In the genomic region with DNA sequence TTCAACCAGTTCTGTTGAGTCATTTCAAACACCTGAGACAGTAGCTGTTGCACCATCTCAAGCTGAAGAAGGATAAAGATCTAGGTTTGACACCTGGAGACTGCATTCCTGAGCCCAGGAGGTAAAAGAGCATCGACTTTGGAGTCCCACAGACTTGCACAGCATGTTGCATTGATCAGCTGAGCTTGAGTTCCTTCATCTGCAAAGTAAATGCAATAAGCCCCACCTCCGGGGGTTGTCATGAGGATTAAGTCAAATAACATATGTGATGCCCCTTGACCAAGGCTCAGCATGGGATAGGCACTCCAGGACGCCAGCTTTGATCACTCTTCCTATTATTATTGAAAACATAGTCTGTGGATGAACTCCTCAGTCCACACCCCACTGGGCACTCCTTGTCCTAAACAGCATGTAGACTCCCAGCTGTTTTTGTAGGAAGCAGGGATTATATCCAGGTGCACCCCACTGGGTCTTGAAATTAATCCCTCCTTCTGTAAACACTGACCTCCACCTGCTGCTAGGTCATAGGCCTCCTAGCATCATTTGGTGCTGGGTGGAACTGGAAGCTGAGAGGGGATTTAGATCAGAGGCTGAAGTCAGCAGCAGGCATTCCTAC, we compare ENCODE assay signal across 23 cellular contexts.
DNase-seq lines count a peak whose midpoint lies in the region; ATAC-seq and TF ChIP-seq lines count a peak whose summit lies in the region.
"Had no signal": no experiment of that assay in that cellular context is flagged by ENCODE, and none has a peak within 500 bp of the region (broad histone marks: within the 10 kb centered on the region; RNA-seq: fewer than 3 reads in every experiment).

No MANE protein-coding gene starts in this region.

- H3K27ac ChIP-seq in ectodermal cell (ENCODE audit: insufficient read depth, low read depth, low read length, poor library complexity, severe bottlenecking) (peak overlapping the region; percentile 29), mesendoderm (ENCODE audit: low read depth, low read length) (no peak overlapping the region)
- H3K27ac ChIP-seq: colonic mucosa, ovary had no signal

- no peak for ATAC-seq in HG03025 (IDR thresholded peaks at IDR 0.05; ENCODE audit: low FRiP score, unreplicated experiment)
- ATAC-seq: activated T-cell treated with anti-CD3 and anti-CD28 coated beads, Interleukin-2, amount 50 U/mL, for 72 hours; HCT116; left cardiac atrium; PC-3; stimulated activated memory B cell treated with anti-CD40 and anti-IgM and Interleukin-4, amounts not matched to agents 10 μg/mL and 1 μg/mL and 100 μg/mL, for 72 hours had no signal

- H3K4me1 ChIP-seq in ectodermal cell (ENCODE audit: control insufficient read depth, insufficient read depth, low read length) = peaks cover 11% of the 10 kb centered on the region
- H3K4me1 ChIP-seq in mesendoderm (ENCODE audit: control insufficient read depth, low read depth, low read length) = peaks cover 4% of the 10 kb centered on the region
- H3K4me1 ChIP-seq: colonic mucosa had no signal

- no peak for TF ChIP-seq CTCF in foreskin fibroblast (IDR thresholded peaks at IDR 0.05; ENCODE audit: low read depth, low read length)

- no peak overlapping the region for H3K18ac ChIP-seq in mesendoderm (ENCODE audit: low read length)

- 0 to 2% methylated on average over 3 of the region's 3 CpGs for WGBS in ectodermal cell, 2 experiments
- WGBS in mesendoderm (ENCODE audit: extremely low coverage, insufficient coverage, low lambda C conversion rate) = no CpG with 5 or more reads among the region's 3 CpGs

- H3K56ac ChIP-seq in mesendoderm (ENCODE audit: low read length) = no peak overlapping the region

- peak; percentile 93 for DNase-seq in ELF-1 (ENCODE audit: low read depth, low spot score)
- peak; percentile 79 for DNase-seq in NCI-H510A treated with DMSO at 0.1 percent for 48 hours (lab: John Stamatoyannopoulos, UW)
- DNase-seq in mesendoderm = peak; percentile 96
- DNase-seq in SIG-M5 treated with dmso at 0.1 percent for 504 hours (lab: John Stamatoyannopoulos, UW; ENCODE audit: unreplicated experiment) = no peak
- DNase-seq in activated CD4-positive, alpha-beta T cell treated with anti-CD3 and anti-CD28 coated beads for 48 hours = no peak
- DNase-seq in foreskin fibroblast = no peak
- DNase-seq: activated CD4-positive, alpha-beta memory T cell treated with anti-CD3 and anti-CD28 coated beads for 36 hours; activated T-cell treated with anti-CD3 and anti-CD28 coated beads, Interleukin-2, amount 50 U/mL, for 72 hours; colonic mucosa; effector memory CD4-positive, alpha-beta T cell; glutamatergic neuron; left cardiac atrium; mammary epithelial cell; NCI-H1436 treated with DMSO at 0.1 percent for 48 hours; NK-92 treated with Interleukin-12 subunit alpha and Interleukin-12 subunit beta, amount 100 ng/mL, for 24 hours; ovary; PC-3; SK-N-SH; substantia nigra had no signal

- no peak overlapping the region for H3K4me2 ChIP-seq in mesendoderm (ENCODE audit: low read length)
- H3K4me2 ChIP-seq: SK-N-SH had no signal

- no peak overlapping the region for H2BK5ac ChIP-seq in mesendoderm (ENCODE audit: low read length)

- H4K5ac ChIP-seq in mesendoderm (ENCODE audit: low read length) = no peak overlapping the region

- H2BK120ac ChIP-seq in mesendoderm (ENCODE audit: low read depth, low read length) = no peak overlapping the region

- H2BK15ac ChIP-seq in mesendoderm (replicated peaks; ENCODE audit: low read depth) = no peak overlapping the region

- no peak overlapping the region for H3K9ac ChIP-seq in mesendoderm (ENCODE audit: low read length)
- H3K9ac ChIP-seq: SK-N-SH had no signal

- no peak overlapping the region for H3K4me3 ChIP-seq in ectodermal cell (ENCODE audit: insufficient read depth, low read depth, low read length)
- H3K4me3 ChIP-seq in mesendoderm (ENCODE audit: low read length) = no peak overlapping the region
- H3K4me3 ChIP-seq in foreskin fibroblast (ENCODE audit: low read depth in 1 of 2, low read length in 2 of 2) = no peak overlapping the region
- H3K4me3 ChIP-seq: colonic mucosa, ovary had no signal

- H3K79me2 ChIP-seq in mesendoderm (ENCODE audit: control insufficient read depth, insufficient read depth, low read length) = no peaks in the 10 kb centered on the region

- peaks cover 21% of the 10 kb centered on the region for H3K27me3 ChIP-seq in ectodermal cell (ENCODE audit: control insufficient read depth, insufficient read depth, low read length, poor library complexity, severe bottlenecking)
- no peaks in the 10 kb centered on the region for H3K27me3 ChIP-seq in mesendoderm (ENCODE audit: insufficient read depth, low read length, poor library complexity)
- H3K27me3 ChIP-seq: colonic mucosa, ovary had no signal

- no peak overlapping the region for H3K4ac ChIP-seq in mesendoderm (ENCODE audit: low read depth, low read length)

- no peaks in the 10 kb centered on the region for H3K9me3 ChIP-seq in ectodermal cell (ENCODE audit: control insufficient read depth, low read length)
- H3K9me3 ChIP-seq: colonic mucosa, ovary, SK-N-SH had no signal

- H3K36me3 ChIP-seq in ectodermal cell (ENCODE audit: control insufficient read depth, insufficient read depth, low read length) (no peaks in the 10 kb centered on the region), mesendoderm (ENCODE audit: control insufficient read depth, insufficient read depth, low read length) (no peaks in the 10 kb centered on the region)
- H3K36me3 ChIP-seq: colonic mucosa, ovary had no signal

- H3K23ac ChIP-seq in mesendoderm (ENCODE audit: low read length) = no peak overlapping the region

- no peak overlapping the region for H2AK5ac ChIP-seq in mesendoderm (ENCODE audit: low read length)

- H3K79me1 ChIP-seq in mesendoderm (ENCODE audit: low read length) = no peaks in the 10 kb centered on the region

- no peak overlapping the region for H4K8ac ChIP-seq in mesendoderm (ENCODE audit: low read depth, low read length)

Comparison
In these comparisons a context has a peak if more than half of its experiments do, and no peak if none do; other contexts are left out.
1. DNase-seq: peak in ELF-1 (single experiment), NCI-H510A treated with DMSO at 0.1 percent for 48 hours (single experiment) and mesendoderm (single experiment); none in SIG-M5 treated with dmso at 0.1 percent for 504 hours (single experiment), activated CD4-positive, alpha-beta T cell treated with anti-CD3 and anti-CD28 coated beads for 48 hours (single experiment) and foreskin fibroblast (0 of 2).